In the genomic region with DNA sequence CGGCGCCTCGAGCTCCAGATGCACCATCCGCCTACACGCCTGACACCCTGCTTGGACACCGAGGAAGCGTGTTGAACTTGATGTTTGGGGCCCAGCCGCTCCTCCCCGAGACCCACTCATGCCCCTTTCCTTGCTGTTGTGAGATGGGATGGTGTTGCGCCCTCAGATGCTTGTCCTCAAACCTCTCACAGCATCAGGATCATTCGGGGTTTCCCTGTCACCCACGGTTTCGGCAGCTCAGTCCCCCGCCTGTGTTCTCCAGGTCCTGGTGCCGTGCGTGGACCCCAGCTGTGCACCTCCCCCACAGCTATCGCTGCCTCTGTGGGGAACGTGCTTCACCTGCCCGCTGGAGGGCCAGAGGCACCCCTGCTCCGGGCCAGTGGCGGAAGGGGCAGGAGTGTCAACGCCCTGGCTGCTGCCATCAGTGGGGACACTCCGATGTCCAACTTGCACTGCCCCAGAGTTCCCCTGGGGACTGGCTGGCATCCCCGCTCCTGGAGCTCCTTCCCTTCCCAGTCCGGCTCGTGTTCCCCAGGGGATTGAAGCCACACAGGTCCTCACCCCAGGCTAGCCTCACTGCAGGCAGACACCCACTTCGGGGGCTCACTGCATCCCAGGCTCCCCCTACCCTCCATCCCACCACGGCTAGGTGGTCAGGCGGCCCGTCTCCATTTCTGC, we compare ENCODE assay signal across 23 cellular contexts.
"Had no signal": no experiment of that assay in that cellular context is flagged by ENCODE, and none has a peak within 500 bp of the region (broad histone marks: within the 10 kb centered on the region; RNA-seq: fewer than 3 reads in every experiment).

No MANE protein-coding gene starts in this region.

- H3K27ac ChIP-seq: brain microvascular endothelial cell, right lobe of liver, skin epidermis, stomach, tibial nerve had no signal

- H3K4me1 ChIP-seq: right lobe of liver, stomach, tibial nerve had no signal

- H3K9me3 ChIP-seq: right lobe of liver, stomach, tibial nerve had no signal

- H3K36me3 ChIP-seq: brain microvascular endothelial cell, right lobe of liver, stomach, tibial nerve had no signal

- H3K4me3 ChIP-seq: right lobe of liver, skin epidermis, stomach, tibial nerve had no signal

- ATAC-seq: activated T-cell treated with anti-CD3 and anti-CD28 coated beads, Interleukin-2, amount 50 U/mL, for 72 hours; effector memory CD8-positive, alpha-beta T cell; left ventricle myocardium superior; right lobe of liver; stimulated activated memory B cell treated with anti-CD40 and anti-IgM and Interleukin-4, amounts not matched to agents 10 μg/mL and 1 μg/mL and 100 μg/mL, for 72 hours had no signal

- FAIRE-seq: astrocyte, endothelial cell of umbilical vein, islet of Langerhans had no signal

- DNase-seq: activated CD4-positive, alpha-beta T cell treated with anti-CD3 and anti-CD28 coated beads for 4 hours; activated CD4-positive, alpha-beta T cell treated with anti-CD3 and anti-CD28 coated beads, Interleukin-2, amount 50 U/mL, for 4 hours; activated effector memory CD4-positive, alpha-beta T cell treated with Interleukin-2 at 50 U/mL for 16 hours; activated naive CD4-positive, alpha-beta T cell treated with anti-CD3 and anti-CD28 coated beads for 36 hours; activated naive CD8-positive, alpha-beta T cell treated with anti-CD3 and anti-CD28 coated beads, Interleukin-2, amount 10 ng/mL, durations not matched to agents 7 days and 5 days; activated T-cell treated with anti-CD3 and anti-CD28 coated beads for 4 hours; activated T-cell treated with anti-CD3 and anti-CD28 coated beads, Interleukin-2, amount 50 U/mL, for 72 hours; brain microvascular endothelial cell; cortex of kidney; effector memory CD8-positive, alpha-beta T cell; mammary epithelial cell; naive B cell; stimulated activated CD4-positive, alpha-beta T cell treated with anti-CD3 and anti-CD28 coated beads, Interleukin-4, amount 100 ng/mL, for 24 hours; stomach; T-helper 1 cell had no signal

- H3K27me3 ChIP-seq: brain microvascular endothelial cell, right lobe of liver, tibial nerve had no signal
